Comparison of ENCODE assay signal across 1 cellular context in the genomic region with DNA sequence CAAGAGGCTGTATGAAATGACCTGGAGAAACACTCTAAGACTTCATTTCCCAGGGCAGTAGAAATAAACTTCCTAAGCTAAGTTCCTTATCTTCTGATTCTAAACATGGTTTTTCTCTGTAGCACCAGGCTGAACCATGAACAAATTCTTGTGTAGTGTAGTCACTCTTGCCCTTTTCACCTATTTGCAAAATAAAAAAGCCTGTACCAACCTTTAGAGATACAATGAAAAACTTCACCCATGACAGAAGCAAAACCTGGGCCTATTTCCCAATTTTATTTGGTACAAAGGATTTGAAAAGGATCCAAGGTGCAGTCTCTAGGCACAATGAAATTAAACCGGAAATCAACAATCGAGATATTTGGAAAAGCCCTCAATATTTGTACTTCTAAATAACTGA.
TF ChIP-seq lines count a peak whose summit lies in the region.

No MANE protein-coding gene starts in this region.

TF ChIP-seq in SK-N-SH treated with all-trans-retinoic acid at 6 μM for 48 hours, 23 proteins besides CTCF, POLR2A, EP300 and RAD21 (continued from another document):
- TF ChIP-seq, protein P1, sequence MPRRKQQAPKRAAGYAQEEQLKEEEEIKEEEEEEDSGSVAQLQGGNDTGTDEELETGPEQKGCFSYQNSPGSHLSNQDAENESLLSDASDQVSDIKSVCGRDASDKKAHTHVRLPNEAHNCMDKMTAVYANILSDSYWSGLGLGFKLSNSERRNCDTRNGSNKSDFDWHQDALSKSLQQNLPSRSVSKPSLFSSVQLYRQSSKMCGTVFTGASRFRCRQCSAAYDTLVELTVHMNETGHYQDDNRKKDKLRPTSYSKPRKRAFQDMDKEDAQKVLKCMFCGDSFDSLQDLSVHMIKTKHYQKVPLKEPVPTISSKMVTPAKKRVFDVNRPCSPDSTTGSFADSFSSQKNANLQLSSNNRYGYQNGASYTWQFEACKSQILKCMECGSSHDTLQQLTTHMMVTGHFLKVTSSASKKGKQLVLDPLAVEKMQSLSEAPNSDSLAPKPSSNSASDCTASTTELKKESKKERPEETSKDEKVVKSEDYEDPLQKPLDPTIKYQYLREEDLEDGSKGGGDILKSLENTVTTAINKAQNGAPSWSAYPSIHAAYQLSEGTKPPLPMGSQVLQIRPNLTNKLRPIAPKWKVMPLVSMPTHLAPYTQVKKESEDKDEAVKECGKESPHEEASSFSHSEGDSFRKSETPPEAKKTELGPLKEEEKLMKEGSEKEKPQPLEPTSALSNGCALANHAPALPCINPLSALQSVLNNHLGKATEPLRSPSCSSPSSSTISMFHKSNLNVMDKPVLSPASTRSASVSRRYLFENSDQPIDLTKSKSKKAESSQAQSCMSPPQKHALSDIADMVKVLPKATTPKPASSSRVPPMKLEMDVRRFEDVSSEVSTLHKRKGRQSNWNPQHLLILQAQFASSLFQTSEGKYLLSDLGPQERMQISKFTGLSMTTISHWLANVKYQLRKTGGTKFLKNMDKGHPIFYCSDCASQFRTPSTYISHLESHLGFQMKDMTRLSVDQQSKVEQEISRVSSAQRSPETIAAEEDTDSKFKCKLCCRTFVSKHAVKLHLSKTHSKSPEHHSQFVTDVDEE (CRISPR knock-in tag; IDR thresholded peaks at IDR 0.05) = no peak
- TF ChIP-seq, protein P2, sequence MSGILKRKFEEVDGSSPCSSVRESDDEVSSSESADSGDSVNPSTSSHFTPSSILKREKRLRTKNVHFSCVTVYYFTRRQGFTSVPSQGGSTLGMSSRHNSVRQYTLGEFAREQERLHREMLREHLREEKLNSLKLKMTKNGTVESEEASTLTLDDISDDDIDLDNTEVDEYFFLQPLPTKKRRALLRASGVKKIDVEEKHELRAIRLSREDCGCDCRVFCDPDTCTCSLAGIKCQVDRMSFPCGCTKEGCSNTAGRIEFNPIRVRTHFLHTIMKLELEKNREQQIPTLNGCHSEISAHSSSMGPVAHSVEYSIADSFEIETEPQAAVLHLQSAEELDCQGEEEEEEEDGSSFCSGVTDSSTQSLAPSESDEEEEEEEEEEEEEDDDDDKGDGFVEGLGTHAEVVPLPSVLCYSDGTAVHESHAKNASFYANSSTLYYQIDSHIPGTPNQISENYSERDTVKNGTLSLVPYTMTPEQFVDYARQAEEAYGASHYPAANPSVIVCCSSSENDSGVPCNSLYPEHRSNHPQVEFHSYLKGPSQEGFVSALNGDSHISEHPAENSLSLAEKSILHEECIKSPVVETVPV (CRISPR knock-in tag; IDR thresholded peaks at IDR 0.05) = no peak
- no peak for TF ChIP-seq ISL1 (CRISPR knock-in tag; IDR thresholded peaks at IDR 0.05)
- TF ChIP-seq, protein P3, sequence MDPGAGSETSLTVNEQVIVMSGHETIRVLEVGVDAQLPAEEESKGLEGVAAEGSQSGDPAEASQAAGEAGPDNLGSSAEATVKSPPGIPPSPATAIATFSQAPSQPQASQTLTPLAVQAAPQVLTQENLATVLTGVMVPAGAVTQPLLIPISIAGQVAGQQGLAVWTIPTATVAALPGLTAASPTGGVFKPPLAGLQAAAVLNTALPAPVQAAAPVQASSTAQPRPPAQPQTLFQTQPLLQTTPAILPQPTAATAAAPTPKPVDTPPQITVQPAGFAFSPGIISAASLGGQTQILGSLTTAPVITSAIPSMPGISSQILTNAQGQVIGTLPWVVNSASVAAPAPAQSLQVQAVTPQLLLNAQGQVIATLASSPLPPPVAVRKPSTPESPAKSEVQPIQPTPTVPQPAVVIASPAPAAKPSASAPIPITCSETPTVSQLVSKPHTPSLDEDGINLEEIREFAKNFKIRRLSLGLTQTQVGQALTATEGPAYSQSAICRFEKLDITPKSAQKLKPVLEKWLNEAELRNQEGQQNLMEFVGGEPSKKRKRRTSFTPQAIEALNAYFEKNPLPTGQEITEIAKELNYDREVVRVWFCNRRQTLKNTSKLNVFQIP (CRISPR knock-in tag; IDR thresholded peaks at IDR 0.05; ENCODE audit: borderline replicate concordance, low read depth) = no peak
